Comparison of ENCODE assay signal across 14 cellular contexts in genomic region chr4:99486648-99487047, GRCh38. TPM values are rescaled to one million over a fixed set of nuclear protein-coding genes. Genes with fewer than 3 reads are reported as not detected.
"Had no signal": no experiment of that assay in that cellular context is flagged by ENCODE, and none has a peak within 500 bp of the region (broad histone marks: within the 10 kb centered on the region; RNA-seq: fewer than 3 reads in every experiment).

No MANE protein-coding gene starts in this region.

RNA-seq across cellular contexts. Expression of gene C4orf17, which starts 24.2 kb away (rescaled TPM):
- total RNA-seq: stomach, subcutaneous adipose tissue, suprapubic skin, temporal lobe, thoracic aorta, thyroid gland, tibial nerve, transverse colon, upper lobe of left lung, upper lobe of right lung, ureter, uterus, vagina had no signal
- polyA plus RNA-seq: stomach had no signal

RNA-seq across cellular contexts. Expression of gene ADH7, which starts 51.5 kb away (rescaled TPM):
- total RNA-seq: subcutaneous adipose tissue, temporal lobe, testis, thoracic aorta, thyroid gland, tibial nerve, transverse colon, upper lobe of right lung, ureter, uterus had no signal
